Comparison of ENCODE assay signal across 8 cellular contexts in the genomic region with DNA sequence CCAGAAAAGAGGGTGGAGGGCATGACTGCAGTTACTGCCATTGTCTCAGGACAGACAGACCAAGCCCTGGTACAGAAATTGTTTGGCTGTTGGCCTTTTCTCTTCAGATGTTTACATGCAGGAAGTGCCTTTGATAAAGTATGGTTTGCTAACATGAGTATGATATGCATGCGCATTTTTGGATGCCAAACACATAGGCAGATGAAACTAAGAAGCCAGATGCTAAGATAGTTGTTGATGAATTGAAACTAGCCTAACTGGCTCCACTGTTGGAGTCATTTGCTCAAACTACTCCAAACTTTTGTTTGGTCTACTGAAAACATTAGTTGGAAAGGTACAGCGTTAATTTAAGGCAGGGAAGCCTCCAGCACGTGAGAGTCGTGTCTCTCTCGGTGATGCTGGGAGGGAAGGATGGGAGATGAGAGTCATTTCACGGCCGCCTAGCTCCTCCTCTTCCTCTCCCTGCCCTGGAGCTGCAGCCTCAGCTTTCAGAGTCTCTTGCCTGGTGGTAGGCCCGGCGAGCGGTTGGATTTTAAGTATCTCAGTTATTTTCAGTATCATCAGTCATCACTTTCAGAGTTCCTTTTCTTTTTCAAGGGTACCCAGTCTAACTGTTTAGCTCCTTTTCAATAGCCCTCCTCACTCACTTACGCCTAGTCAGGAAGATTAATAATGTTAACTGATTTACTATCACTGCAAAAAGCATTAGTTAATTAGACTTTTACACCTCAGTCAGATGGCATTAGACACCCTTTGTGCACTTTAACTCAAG. TPM values are rescaled to one million over a fixed set of nuclear protein-coding genes. Genes with fewer than 3 reads are reported as not detected.
A peak's percentile ranks its signal among the peaks of the same experiment; 100 is the strongest.
DNase-seq lines count a peak whose midpoint lies in the region; ATAC-seq, FAIRE-seq and TF ChIP-seq lines count a peak whose summit lies in the region.

No MANE protein-coding gene starts in this region.

- WGBS in pancreas, 2 donors = 48 to 49% methylated on average over 11 of the region's 11 CpGs

- TF ChIP-seq POLR2A in GM12891 (IDR thresholded peaks at IDR 0.05; ENCODE audit: low read depth, low read length) = peak; percentile 72

- TF ChIP-seq CTCF in pancreas (IDR thresholded peaks at IDR 0.05) = no peak

- H3K9me3 Mint-ChIP-seq in activated CD8-positive, alpha-beta memory T cell treated with anti-CD3 and anti-CD28 coated beads, Interleukin-2, amount 10 ng/mL, durations not matched to agents 7 days and 5 days (ENCODE audit: low read depth) = no peaks in the 10 kb centered on the region

- H3K27ac ChIP-seq in pancreas = peak overlapping the region; percentile 33 to 98 (median 72)

- H3K4me3 ChIP-seq in pancreas = no peak overlapping the region

- peaks cover 71% of the 10 kb centered on the region for H3K4me1 Mint-ChIP-seq in activated CD8-positive, alpha-beta memory T cell treated with anti-CD3 and anti-CD28 coated beads, Interleukin-2, amount 10 ng/mL, durations not matched to agents 7 days and 5 days

- no peak for DNase-seq in GM12891 (ENCODE audit: insufficient read length, low spot score)
- DNase-seq in NCI-H2227 treated with DMSO at 0.1 percent for 48 hours (lab: John Stamatoyannopoulos, UW) = peak; percentile 44
- DNase-seq in activated CD8-positive, alpha-beta memory T cell treated with anti-CD3 and anti-CD28 coated beads, Interleukin-2, amount 10 ng/mL, durations not matched to agents 7 days and 5 days = peak; percentile 87
- DNase-seq in fibroblast of gingiva (ENCODE audit: low read depth) = peak; percentile 46
- peak in 1 of 6 donors; percentile 42 for DNase-seq in pancreas
- DNase-seq in NCI-H446 treated with DMSO at 0.1 percent for 48 hours (lab: John Stamatoyannopoulos, UW) = no peak

- CTCF ChIA-PET in activated CD8-positive, alpha-beta memory T cell treated with anti-CD3 and anti-CD28 coated beads, Interleukin-2, amount 10 ng/mL, durations not matched to agents 7 days and 5 days (lab: Charles Lee) = interaction anchor here (0.6 to 4.1 kb wide), 8 partner anchors 15 to 91 kb away, joined by 3 to 28 read pairs (median 3); a partner anchor contains a TSS

- FAIRE-seq in GM12891 (lab: Jason Lieb, UNC) = peak; percentile 66
- FAIRE-seq in pancreas (lab: Jason Lieb, UNC) = no peak

- intact Hi-C loops in pancreas (cut with DNase I) = loop anchor here in 1 of 3 donors (5.0 kb wide), 1 partner anchor 215 kb away; no protein-coding TSS in a partner anchor

- ATAC-seq in HG02571 (IDR thresholded peaks at IDR 0.05; ENCODE audit: unreplicated experiment) = peak; percentile 33
- peak; percentile 78 for ATAC-seq in activated CD8-positive, alpha-beta memory T cell treated with anti-CD3 and anti-CD28 coated beads, Interleukin-2, amount 10 ng/mL, durations not matched to agents 7 days and 5 days
- ATAC-seq in pancreas = no peak
- ATAC-seq in GM18519 (IDR thresholded peaks at IDR 0.05; ENCODE audit: low FRiP score, unreplicated experiment) = no peak

- H3K4me3 Mint-ChIP-seq in activated CD8-positive, alpha-beta memory T cell treated with anti-CD3 and anti-CD28 coated beads, Interleukin-2, amount 10 ng/mL, durations not matched to agents 7 days and 5 days = peak overlapping the region; percentile 60

- no peaks in the 10 kb centered on the region for H3K9me3 ChIP-seq in pancreas

- peaks cover 5% of the 10 kb centered on the region for H3K36me3 Mint-ChIP-seq in activated CD8-positive, alpha-beta memory T cell treated with anti-CD3 and anti-CD28 coated beads, Interleukin-2, amount 10 ng/mL, durations not matched to agents 7 days and 5 days

- H3K27ac Mint-ChIP-seq in activated CD8-positive, alpha-beta memory T cell treated with anti-CD3 and anti-CD28 coated beads, Interleukin-2, amount 10 ng/mL, durations not matched to agents 7 days and 5 days = peak overlapping the region; percentile 92

- peaks cover 44 to 63% (median 51%) of the 10 kb centered on the region in 3 donors for H3K4me1 ChIP-seq in pancreas

- H3K27me3 ChIP-seq in pancreas = no peaks in the 10 kb centered on the region

- no peaks in the 10 kb centered on the region for H3K27me3 Mint-ChIP-seq in activated CD8-positive, alpha-beta memory T cell treated with anti-CD3 and anti-CD28 coated beads, Interleukin-2, amount 10 ng/mL, durations not matched to agents 7 days and 5 days

- no peaks in the 10 kb centered on the region for H3K36me3 ChIP-seq in pancreas

TF ChIP-seq in GM12891, 5 proteins besides CTCF, POLR2A, EP300 and RAD21:
- TF ChIP-seq PAX5 (IDR thresholded peaks at IDR 0.05; ENCODE audit: insufficient read depth, low read length, severe bottlenecking) = no peak
- peak; percentile 58; the same call in 1 of the 2 replicates for TF ChIP-seq POLR2AphosphoS5 (IDR thresholded peaks at IDR 0.05; ENCODE audit: low read depth, low read length)
- TF ChIP-seq SPI1 (IDR thresholded peaks at IDR 0.05; ENCODE audit: low read depth, low read length) = peak; percentile 72
- peak; percentile 54; the same call in 1 of the 2 replicates for TF ChIP-seq TAF1 (IDR thresholded peaks at IDR 0.05; ENCODE audit: low read depth, low read length)
- TF ChIP-seq POU2F2 (IDR thresholded peaks at IDR 0.05; ENCODE audit: low read depth, low read length) = peak; percentile 51; the same call in 1 of the 2 replicates

RNA-seq across cellular contexts. Expression of a gene that starts 29.8 kb away (rescaled TPM):
- 7.0 TPM for polyA plus RNA-seq in GM12891 (2012; ENCODE audit: low read depth, missing spikeins)
- total RNA-seq in activated CD8-positive, alpha-beta memory T cell treated with anti-CD3 and anti-CD28 coated beads, Interleukin-2, amount 10 ng/mL, durations not matched to agents 7 days and 5 days = 10 to 100 TPM; 20.6 to 24.6 TPM
- 10 to 100 TPM; 22.7 to 45.3 (median 30.5) TPM for total RNA-seq in pancreas
- 10 to 100 TPM in 1 of 2 donors, 1 to 10 TPM in 1; 8.9 to 12.4 TPM for polyA plus RNA-seq in pancreas

Comparison
In these comparisons a context has a peak if more than half of its experiments do, and no peak if none do; other contexts are left out.
1. DNase-seq: peak in NCI-H2227 treated with DMSO at 0.1 percent for 48 hours (single experiment), activated CD8-positive, alpha-beta memory T cell treated with anti-CD3 and anti-CD28 coated beads, Interleukin-2, amount 10 ng/mL, durations not matched to agents 7 days and 5 days (single experiment) and fibroblast of gingiva (single experiment); none in GM12891 (single experiment) and NCI-H446 treated with DMSO at 0.1 percent for 48 hours (single experiment).
2. ATAC-seq: peak in HG02571 (single experiment) and activated CD8-positive, alpha-beta memory T cell treated with anti-CD3 and anti-CD28 coated beads, Interleukin-2, amount 10 ng/mL, durations not matched to agents 7 days and 5 days (single experiment); none in pancreas (0 of 4) and GM18519 (single experiment).